Comparison of ENCODE assay signal across 8 cellular contexts in the genomic region with DNA sequence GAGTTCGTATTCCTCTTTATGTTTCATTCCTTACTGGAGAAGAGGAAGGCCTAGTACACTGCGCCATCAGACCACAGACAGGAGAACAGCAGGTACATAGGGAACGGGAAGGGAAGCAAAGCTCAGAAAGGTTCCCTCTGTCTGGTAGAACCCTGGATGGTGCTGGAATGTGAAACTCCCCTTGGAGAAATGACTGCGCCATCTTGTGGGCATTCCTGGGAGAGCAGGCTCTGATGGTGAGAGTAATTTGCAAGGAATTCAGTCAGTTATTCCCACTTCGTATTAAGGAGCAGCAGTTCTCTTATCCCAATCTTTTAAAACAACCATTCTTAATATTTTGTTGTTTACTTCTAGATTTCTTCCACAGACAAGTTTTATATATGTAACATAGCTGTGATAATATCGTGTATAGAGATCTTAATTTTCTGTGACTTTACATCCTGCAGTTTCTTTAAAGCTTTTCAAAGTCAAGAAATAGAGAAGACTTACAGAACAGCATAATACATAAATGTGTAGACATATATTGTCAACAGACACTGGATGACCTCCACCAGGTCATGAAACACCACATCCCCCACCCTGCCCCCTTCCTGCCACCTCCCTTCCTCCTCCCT.
DNase-seq lines count a peak whose midpoint lies in the region; ATAC-seq lines count a peak whose summit lies in the region.

No MANE protein-coding gene starts in this region.

- DNase-seq in GM04504 (ENCODE audit: low read depth) = peak; percentile 24
- DNase-seq in NCI-H1105 (lab: John Stamatoyannopoulos, UW) = peak; percentile 24
- DNase-seq in T-helper 17 cell = peak; percentile 20 to 40 (median 22)
- peak; percentile 86 for DNase-seq in astrocyte of the hippocampus (ENCODE audit: low read depth, low spot score)
- DNase-seq in hypothalamus (lab: John Stamatoyannopoulos, UW) = peak in 46 of 51 donors; percentile 12 to 85 (median 60)
- DNase-seq in smooth muscle cell of the brain vasculature (ENCODE audit: low read depth, low spot score) = peak; percentile 46

- H3K9me3 ChIP-seq in T-helper 17 cell (ENCODE audit: control insufficient read depth, low read length, poor library complexity, severe bottlenecking) = no peaks in the 10 kb centered on the region

- H3K4me3 Mint-ChIP-seq in T-helper 17 cell = no peak overlapping the region

- H3K27ac Mint-ChIP-seq in T-helper 17 cell = no peak overlapping the region

- ATAC-seq in T-helper 17 cell = peak; percentile 57
- no peak for ATAC-seq in GM19397 (IDR thresholded peaks at IDR 0.05; ENCODE audit: unreplicated experiment)
- ATAC-seq in GM18868 (IDR thresholded peaks at IDR 0.05; ENCODE audit: unreplicated experiment) = no peak

- H3K36me3 Mint-ChIP-seq in T-helper 17 cell (ENCODE audit: low read depth) = no peaks in the 10 kb centered on the region

- no peaks in the 10 kb centered on the region for H3K4me1 Mint-ChIP-seq in T-helper 17 cell

- peaks cover 8% of the 10 kb centered on the region for H3K27me3 Mint-ChIP-seq in T-helper 17 cell

Comparison
In these comparisons a context has a peak if more than half of its experiments do, and no peak if none do; other contexts are left out.
1. DNase-seq: peak in every context shown above with its lines; median percentile 86 in astrocyte of the hippocampus; 60 in hypothalamus; 46 in smooth muscle cell of the brain vasculature; 24 in GM04504; 24 in NCI-H1105; 22 in T-helper 17 cell.